In genomic region chr10:71891437-71891836, GRCh38 we compare ENCODE assay signal across 20 cellular contexts. TPM values are rescaled to one million over a fixed set of nuclear protein-coding genes. Genes with fewer than 3 reads are reported as not detected.
DNase-seq lines count a peak whose midpoint lies in the region; ATAC-seq, FAIRE-seq and TF ChIP-seq lines count a peak whose summit lies in the region.
"Had no signal": no experiment of that assay in that cellular context is flagged by ENCODE, and none has a peak within 500 bp of the region (broad histone marks: within the 10 kb centered on the region; RNA-seq: fewer than 3 reads in every experiment).

No MANE protein-coding gene starts in this region.

- H4K20me1 ChIP-seq in DND-41 (ENCODE audit: insufficient read depth, low read length) (no peaks in the 10 kb centered on the region), K562 (replicated peaks; ENCODE audit: control insufficient read depth, insufficient read depth, low read length) (no peaks in the 10 kb centered on the region)

- no peaks in the 10 kb centered on the region for H3K36me3 ChIP-seq in DND-41 (ENCODE audit: insufficient read depth, low read length)
- H3K36me3 ChIP-seq in K562 (ENCODE audit: control insufficient read depth, insufficient read depth, low read length), result no peaks in the 10 kb centered on the region
- no peaks in the 10 kb centered on the region for H3K36me3 ChIP-seq in neuronal stem cell (replicated peaks in 1 of 2; ENCODE audit: control insufficient read depth in 2 of 2, insufficient read depth in 2 of 2, low read length in 2 of 2)
- H3K36me3 ChIP-seq in effector memory CD4-positive, alpha-beta T cell (ENCODE audit: control insufficient read depth, insufficient read depth, low read length), result no peaks in the 10 kb centered on the region
- H3K36me3 ChIP-seq: BE2C had no signal

- H3K79me2 ChIP-seq in DND-41 (ENCODE audit: insufficient read depth, low read length), result peaks cover 27% of the 10 kb centered on the region
- H3K79me2 ChIP-seq in K562 (ENCODE audit: control insufficient read depth, insufficient read depth, low read length), result no peaks in the 10 kb centered on the region

- FAIRE-seq in A549 (lab: Jason Lieb, UNC) (no peak), K562 (lab: Jason Lieb, UNC) (no peak)

- no peaks in the 10 kb centered on the region for H3K27me3 ChIP-seq in DND-41 (ENCODE audit: insufficient read depth, low read length, poor library complexity)
- H3K27me3 ChIP-seq in K562 (ENCODE audit: control insufficient read depth in 2 of 2, insufficient read depth in 2 of 2, low read length in 2 of 2), result no peaks in the 10 kb centered on the region
- peaks cover 0 to 14% (median 13%) of the 10 kb centered on the region in 3 experiments for H3K27me3 ChIP-seq in neuronal stem cell (ENCODE audit: control insufficient read depth in 3 of 3, insufficient read depth in 3 of 3, low read depth in 1 of 3, low read length in 3 of 3)
- H3K27me3 ChIP-seq in effector memory CD4-positive, alpha-beta T cell (replicated peaks; ENCODE audit: control insufficient read depth, insufficient read depth, low read length, poor library complexity, severe bottlenecking), result no peaks in the 10 kb centered on the region
- H3K27me3 ChIP-seq: BE2C had no signal

- H3K9me1 ChIP-seq in K562 (ENCODE audit: control insufficient read depth, insufficient read depth, low read length), result no peaks in the 10 kb centered on the region

- peak overlapping the region; percentile 60 for H2AK5ac ChIP-seq in neuronal stem cell (ENCODE audit: low read depth, low read length)

- POLR2A ChIA-PET in A549 (lab: Yijun Ruan, JAX) (no interaction called here), K562 (lab: Yijun Ruan, JAX) (interaction anchor here (0.5 to 2.2 kb wide), 9 partner anchors 10 to 442 kb away, joined by 3 to 7 read pairs (median 3); no protein-coding TSS in a partner anchor)

- peak overlapping the region; percentile 39 for H3K14ac ChIP-seq in neuronal stem cell (ENCODE audit: low read length)

- H2AFZ ChIP-seq in DND-41 (ENCODE audit: low read depth, low read length) (no peak overlapping the region), K562 (ENCODE audit: low read depth, low read length) (no peak overlapping the region), neuronal stem cell (ENCODE audit: low read length) (no peak overlapping the region)

- no peak for TF ChIP-seq RAD21 in A549 (conservative IDR thresholded peaks at IDR 0.05 in 1 of 2, IDR thresholded peaks at IDR 0.05 in 1 of 2)
- TF ChIP-seq RAD21 in K562 (CRISPR knock-in tag; conservative IDR thresholded peaks at IDR 0.05 in 1 of 2, IDR thresholded peaks at IDR 0.05 in 1 of 2), result no peak

- peak overlapping the region; percentile 20 to 94; a peak in 3 of 6 replicates for H3K27ac ChIP-seq in A549
- H3K27ac ChIP-seq in DND-41 (ENCODE audit: low read length), result peak overlapping the region; percentile 46
- H3K27ac ChIP-seq in K562 (ENCODE audit: extremely low read depth, low read depth, low read length), result no peak overlapping the region
- H3K27ac ChIP-seq in neuronal stem cell (replicated peaks; ENCODE audit: low read length), result no peak overlapping the region
- no peak overlapping the region for H3K27ac ChIP-seq in effector memory CD4-positive, alpha-beta T cell (ENCODE audit: insufficient read depth, low read length, poor library complexity, severe bottlenecking)

- in situ Hi-C loops in K562 (cut with MboI) (no loop called here), ACHN (cut with HindIII; ENCODE audit: low pct_ligation_motif_present, low pct_unique_long_range_greater_than_20kb, low sequenced_read_pairs) (no loop called here)

- no peak overlapping the region for H3K4ac ChIP-seq in neuronal stem cell (ENCODE audit: low read length)

- peak overlapping the region; percentile 6 for H3K23ac ChIP-seq in neuronal stem cell (ENCODE audit: low read depth, low read length, poor library complexity)

- H2BK5ac ChIP-seq in neuronal stem cell (ENCODE audit: low read length), result no peak overlapping the region

- no peaks in the 10 kb centered on the region for H3K79me1 ChIP-seq in neuronal stem cell (ENCODE audit: low read depth, low read length)

- H3K9me3 ChIP-seq in A549 (no peaks in the 10 kb centered on the region), DND-41 (ENCODE audit: insufficient read depth, low read length, severe bottlenecking) (no peaks in the 10 kb centered on the region), K562 (replicated peaks; ENCODE audit: control insufficient read depth, insufficient read depth, low read depth, low read length) (no peaks in the 10 kb centered on the region), neuronal stem cell (replicated peaks in 1 of 2; ENCODE audit: control insufficient read depth in 2 of 2, insufficient read depth in 1 of 2, low read depth in 1 of 2, low read length in 2 of 2) (no peaks in the 10 kb centered on the region)
- no peaks in the 10 kb centered on the region for H3K9me3 ChIP-seq in effector memory CD4-positive, alpha-beta T cell (ENCODE audit: control insufficient read depth, low read length)
- H3K9me3 ChIP-seq: BE2C, SK-N-SH had no signal

- H2BK120ac ChIP-seq in neuronal stem cell (ENCODE audit: low read depth, low read length), result no peak overlapping the region

- ATAC-seq in A549 (no peak), DND-41 (ENCODE audit: insufficient read depth, low read depth) (no peak), K562 (no peak), HG02588 (IDR thresholded peaks at IDR 0.05; ENCODE audit: unreplicated experiment) (no peak)

- H2BK12ac ChIP-seq in neuronal stem cell (ENCODE audit: low read length), result no peak overlapping the region

- H3K18ac ChIP-seq in neuronal stem cell (ENCODE audit: low read length), result peak overlapping the region; percentile 65

- H3K4me2 ChIP-seq in A549, result no peak overlapping the region
- H3K4me2 ChIP-seq in DND-41 (ENCODE audit: insufficient read depth, low read length), result no peak overlapping the region
- H3K4me2 ChIP-seq in K562 (ENCODE audit: insufficient read depth, low read length), result no peak overlapping the region
- no peak overlapping the region for H3K4me2 ChIP-seq in neuronal stem cell (ENCODE audit: insufficient read depth, low read length, poor library complexity, severe bottlenecking)
- H3K4me2 ChIP-seq: SK-N-SH had no signal

- H3K4me1 ChIP-seq in A549 (peaks cover 26% of the 10 kb centered on the region), DND-41 (ENCODE audit: insufficient read depth, low read length) (peaks cover 36% of the 10 kb centered on the region), K562 (replicated peaks in 1 of 2; ENCODE audit: control insufficient read depth in 2 of 2, insufficient read depth in 2 of 2, low read length in 2 of 2) (peaks cover 23 to 41% of the 10 kb centered on the region in 2 experiments), neuronal stem cell (ENCODE audit: control insufficient read depth in 2 of 2, insufficient read depth in 1 of 2, low read depth in 1 of 2, low read length in 2 of 2) (peaks cover 5 to 6% of the 10 kb centered on the region in 2 donors)
- H3K4me1 ChIP-seq in effector memory CD4-positive, alpha-beta T cell (ENCODE audit: control insufficient read depth, insufficient read depth, low read length, poor library complexity, severe bottlenecking), result peaks cover 4% of the 10 kb centered on the region

- TF ChIP-seq EP300 in A549 (IDR thresholded peaks at IDR 0.05) (no peak), K562 (IDR thresholded peaks at IDR 0.05; ENCODE audit: low read length) (no peak)

- no peak overlapping the region for H4K8ac ChIP-seq in neuronal stem cell (ENCODE audit: low read depth, low read length)

- no peak for DNase-seq in A549 (ENCODE audit: low read depth in 1 of 2, low spot score in 1 of 2)
- DNase-seq in DND-41, result no peak
- DNase-seq in K562 (ENCODE audit: extremely low read depth in 1 of 4, low spot score in 3 of 4), result no peak
- no peak for DNase-seq in neuronal stem cell (ENCODE audit: low spot score)
- no peak for DNase-seq in EL
- no peak for DNase-seq in effector memory CD4-positive, alpha-beta T cell
- no peak for DNase-seq in ACHN
- DNase-seq: BE2C; CD4-positive, alpha-beta T cell; GF-D8; MM.1S; NCI-H1048; NCI-H1417 treated with DMSO at 0.1 percent for 48 hours; NCI-H187; NCI-H446; NCI-H526; OCI-M1; SHP77; SK-N-SH had no signal

- H3K9ac ChIP-seq in DND-41 (ENCODE audit: low read depth, low read length) (no peak overlapping the region), K562 (ENCODE audit: insufficient read depth in 1 of 2, low read depth in 2 of 2, low read length in 2 of 2) (peak overlapping the region in 1 of 2 experiments; percentile 66; a peak in 2 of 4 replicates), neuronal stem cell (ENCODE audit: low read depth, low read length, poor library complexity) (no peak overlapping the region)
- H3K9ac ChIP-seq: SK-N-SH had no signal

- H2BK15ac ChIP-seq in neuronal stem cell (ENCODE audit: low read length), result peak overlapping the region; percentile 25

- intact Hi-C loops in K562 (cut with micrococcal nuclease), result loop anchor here (10.0 kb wide), 1 partner anchor 187 kb away; no protein-coding TSS in a partner anchor

- H3K4me3 ChIP-seq in A549 (no peak overlapping the region), DND-41 (ENCODE audit: low read depth in 1 of 2, low read length in 2 of 2) (no peak overlapping the region), K562 (no peak overlapping the region), neuronal stem cell (ENCODE audit: low read length in 2 of 2) (no peak overlapping the region)
- no peak overlapping the region for H3K4me3 ChIP-seq in effector memory CD4-positive, alpha-beta T cell (ENCODE audit: insufficient read depth, low read depth, low read length, poor library complexity, severe bottlenecking)

- no peak overlapping the region for H4K91ac ChIP-seq in neuronal stem cell (ENCODE audit: low read depth, low read length, poor library complexity)

- TF ChIP-seq CTCF in A549 (IDR thresholded peaks at IDR 0.05), result no peak
- no peak for TF ChIP-seq CTCF in DND-41 (IDR thresholded peaks at IDR 0.05; ENCODE audit: borderline replicate concordance, extremely low read depth, low read length, poor library complexity, severe bottlenecking)
- no peak for TF ChIP-seq CTCF in K562 (IDR thresholded peaks at IDR 0.05 in 2 of 3, conservative IDR thresholded peaks at IDR 0.05 in 1 of 3; ENCODE audit: insufficient read depth in 2 of 3, low read depth in 1 of 3, low read length in 3 of 3)

- TF ChIP-seq POLR2A in A549 (IDR thresholded peaks at IDR 0.05; ENCODE audit: low read length) (no peak), K562 (conservative IDR thresholded peaks at IDR 0.05) (no peak)

- 92% methylated on average over 7 of the region's 7 CpGs for WGBS in A549 (ENCODE audit: missing lambda C conversion rate)
- 93% methylated on average over 7 of the region's 7 CpGs for WGBS in K562 (ENCODE audit: insufficient coverage, low coverage, missing lambda C conversion rate)
- no CpG with 5 or more reads among the region's 7 CpGs for WGBS in neuronal stem cell (ENCODE audit: extremely low coverage in 2 of 2, insufficient read length in 2 of 2, insufficient replicate concordance in 1 of 2), 2 donors

- no TSS peak for BruUV-seq in K562 (replicated peaks; lab: Mats Ljungman, UMichigan)

- CTCF ChIA-PET in A549 (lab: Yijun Ruan, JAX), result interaction anchor here (0.6 to 10.1 kb wide), 8 partner anchors 11 to 491 kb away, joined by 3 to 217 read pairs (median 4); no protein-coding TSS in a partner anchor
- CTCF ChIA-PET in K562 (lab: Yijun Ruan, JAX; ENCODE audit: low intra/inter-chr PET ratio), result interaction anchor here (0.6 kb wide), 1 partner anchor 138 kb away, joined by 3 read pairs; no protein-coding TSS in a partner anchor

RNA-seq across cellular contexts. Expression of gene PSAP, which starts 40.4 kb away (rescaled TPM):
- 1,519 and 1,660 TPM in 2 replicates for polyA plus RNA-seq in A549 (2011; rRNA removed)
- polyA plus RNA-seq in A549 (2012; cell fraction: cytosol; rRNA removed), result 805 and 819 TPM in 2 replicates
- polyA plus RNA-seq in A549 (2012; cell fraction: nucleus; rRNA removed), result 1,219 and 1,507 TPM in 2 replicates
- polyA plus RNA-seq in A549 (2017; fragmentation: RNase III; extraction: RNeasy Plus Mini Kit Qiagen cat#74134 plus additional on column Dnase treatment), result 600 to 708 TPM (median 690 TPM) in 3 replicates
- 756 and 891 TPM in 2 replicates for polyA minus RNA-seq in A549 (2011; rRNA and poly(A)+ RNA removed)
- 516 and 975 TPM in 2 replicates for total RNA-seq in K562 (2011; cell fraction: chromatin; rRNA removed; ENCODE audit: low replicate concordance)
- 1,506 and 1,517 TPM in 2 replicates for total RNA-seq in K562 (2011; cell fraction: nucleolus; rRNA removed)
- 977 and 1,240 TPM in 2 replicates for total RNA-seq in K562 (2011; cell fraction: nucleoplasm; rRNA removed)
- total RNA-seq in K562 (2014; rRNA removed), result 300 and 431 TPM in 2 replicates
- total RNA-seq in K562 (2014; rRNA removed; fragmentation: Illumina TruSeq; extraction: Trizol), result 231 and 245 TPM in 2 replicates
- total RNA-seq in K562 (2015; rRNA removed; fragmentation: Illumina TruSeq; extraction: Trizol), result 354 and 357 TPM in 2 replicates
- total RNA-seq in K562 (2021), result 458 and 473 TPM in 2 replicates
- 613 and 630 TPM in 2 replicates for polyA plus RNA-seq in K562 (2011; rRNA removed)
- 632 and 704 TPM in 2 replicates for polyA plus RNA-seq in K562 (2011; cell fraction: cytosol; rRNA removed)
- 504 and 505 TPM in 2 replicates for polyA plus RNA-seq in K562 (2011; cell fraction: nucleus; rRNA removed)
- polyA plus RNA-seq in K562 (2012), result 541 and 1,183 TPM in 2 replicates
- 439 and 442 TPM in 2 replicates for polyA plus RNA-seq in K562 (2014; fragmentation: Illumina TruSeq; extraction: Trizol)
- polyA plus RNA-seq in K562 (2014; fragmentation: Nextera tagmentation; extraction: Ambion mirVana), result 100 to 1,000 TPM; 429 to 700 TPM
- 399 and 425 TPM in 2 replicates for polyA plus RNA-seq in K562 (2014; rRNA removed)
- 379 and 426 TPM in 2 replicates for polyA minus RNA-seq in K562 (2011; rRNA and poly(A)+ RNA removed)
- polyA minus RNA-seq in K562 (2011; cell fraction: cytosol; rRNA and poly(A)+ RNA removed), result 290 and 309 TPM in 2 replicates
- 87.5 and 138 TPM in 2 replicates for polyA minus RNA-seq in K562 (2011; cell fraction: nucleus; rRNA and poly(A)+ RNA removed)
- 264 TPM for polyA plus RNA-seq in neuronal stem cell (2013, experiment 1 of 2)
- polyA plus RNA-seq in neuronal stem cell (2013, experiment 2 of 2), result 263 TPM

Comparison
In these comparisons a context has a peak if more than half of its experiments do, and no peak if none do; other contexts are left out.
1. H3K27ac ChIP-seq: peak in A549 (2 of 2) and DND-41 (single experiment); none in K562 (single experiment), neuronal stem cell (single experiment) and effector memory CD4-positive, alpha-beta T cell (single experiment).
2. Of the 35 proteins assayed by ChIP-seq in both K562 and A549: peak only in K562: ZFP36; only in A549: none; in both: none; in neither: 34.